ENCODE assay signal across 1 cellular context in genomic region chr16:75062135-75062943, GRCh38.
TF ChIP-seq lines count a peak whose summit lies in the region.

No MANE protein-coding gene starts in this region.

TF ChIP-seq in K562, 482 proteins besides CTCF, POLR2A, EP300 and RAD21 (continued from another document):
- TF ChIP-seq ZHX1 (conservative IDR thresholded peaks at IDR 0.05; ENCODE audit: low read length) (no peak), ARID3B (CRISPR knock-in tag; IDR thresholded peaks at IDR 0.05; ENCODE audit: borderline replicate concordance) (no peak), RBM25 (IDR thresholded peaks at IDR 0.05; ENCODE audit: low read depth, low read length, severe bottlenecking) (no peak), ZNF311 (CRISPR knock-in tag; IDR thresholded peaks at IDR 0.05) (no peak), KLF13 (tag; IDR thresholded peaks at IDR 0.05; ENCODE audit: borderline replicate concordance, low read depth) (no peak), NFIC (IDR thresholded peaks at IDR 0.05) (peak; percentile 40; the same call in 1 of the 2 replicates), CBFB (CRISPR knock-in tag; IDR thresholded peaks at IDR 0.05) (no peak), ETV6 (IDR thresholded peaks at IDR 0.05; ENCODE audit: borderline replicate concordance in 1 of 2, low read depth in 2 of 2, low read length in 1 of 2) (no peak), ETV6 (CRISPR knock-in tag; IDR thresholded peaks at IDR 0.05; ENCODE audit: borderline replicate concordance) (no peak), ZNF316 (IDR thresholded peaks at IDR 0.05) (no peak), GABPB2 (CRISPR knock-in tag; conservative IDR thresholded peaks at IDR 0.05) (no peak)
TF ChIP-seq in K562: peak in this region for 65.
